20 cellular contexts compared by ENCODE assay signal in genomic region chr16:81155769-81156168, GRCh38. TPM values are rescaled to one million over a fixed set of nuclear protein-coding genes. Genes with fewer than 3 reads are reported as not detected.
DNase-seq lines count a peak whose midpoint lies in the region; ATAC-seq, FAIRE-seq and TF ChIP-seq lines count a peak whose summit lies in the region.
"Had no signal": no experiment of that assay in that cellular context is flagged by ENCODE, and none has a peak within 500 bp of the region (broad histone marks: within the 10 kb centered on the region; RNA-seq: fewer than 3 reads in every experiment).

No MANE protein-coding gene starts in this region.

- no peaks in the 10 kb centered on the region for H3K4me1 Mint-ChIP-seq in activated CD8-positive, alpha-beta T cell treated with anti-CD3 and anti-CD28 coated beads for 36 hours (ENCODE audit: low read depth)
- H3K4me1 Mint-ChIP-seq: CD14-positive monocyte; CD4-positive, alpha-beta memory T cell had no signal

- FAIRE-seq in HepG2 (lab: Jason Lieb, UNC) (no peak), K562 (lab: Jason Lieb, UNC) (no peak)
- FAIRE-seq: A549, GM12891 had no signal

- H3K9me3 ChIP-seq in HepG2 (ENCODE audit: low read length) (no peaks in the 10 kb centered on the region), right lobe of liver (no peaks in the 10 kb centered on the region), Loucy (ENCODE audit: insufficient read depth, low read depth, low read length) (no peaks in the 10 kb centered on the region), K562 (replicated peaks; ENCODE audit: control insufficient read depth, insufficient read depth, low read depth, low read length) (no peaks in the 10 kb centered on the region), gastrocnemius medialis (no peaks in the 10 kb centered on the region), testis (no peaks in the 10 kb centered on the region)
- H3K9me3 ChIP-seq: A549, BLaER1, HAP-1 had no signal

- TF ChIP-seq POLR2A in HepG2 (IDR thresholded peaks at IDR 0.05; ENCODE audit: insufficient read depth in 1 of 2, low read depth in 2 of 2, low read length in 2 of 2) (no peak), right lobe of liver (IDR thresholded peaks at IDR 0.05) (no peak), K562 (conservative IDR thresholded peaks at IDR 0.05) (no peak), gastrocnemius medialis (IDR thresholded peaks at IDR 0.05) (no peak), testis (IDR thresholded peaks at IDR 0.05) (no peak)

- H3K27ac ChIP-seq in HepG2 (ENCODE audit: extremely low read length, insufficient read depth, low read length) (no peak overlapping the region), right lobe of liver (no peak overlapping the region), K562 (ENCODE audit: extremely low read depth, low read depth, low read length) (no peak overlapping the region), gastrocnemius medialis (no peak overlapping the region), testis (no peak overlapping the region)
- H3K27ac ChIP-seq: 22Rv1, A549, BLaER1, KMS-11 had no signal

- TF ChIP-seq CTCF in HepG2 (CRISPR knock-in tag; IDR thresholded peaks at IDR 0.05) (0 out of 2 replicates have a peak, but pooled peaks have one; percentile 14), right lobe of liver (IDR thresholded peaks at IDR 0.05) (peak in 1 of 4 donors; percentile 11), Loucy (conservative IDR thresholded peaks at IDR 0.05; ENCODE audit: low read length) (0 out of 2 replicates have a peak, but pooled peaks have one; percentile 19), K562 (IDR thresholded peaks at IDR 0.05 in 2 of 3, conservative IDR thresholded peaks at IDR 0.05 in 1 of 3; ENCODE audit: insufficient read depth in 2 of 3, low read depth in 1 of 3, low read length in 3 of 3) (0 out of 6 replicates have a peak, but pooled peaks of 1 of the 3 experiments have one; percentile 5), gastrocnemius medialis (IDR thresholded peaks at IDR 0.05 in 4 of 5, conservative IDR thresholded peaks at IDR 0.05 in 1 of 5) (no peak), testis (IDR thresholded peaks at IDR 0.05) (no peak)
- no peak for TF ChIP-seq CTCF in activated CD8-positive, alpha-beta T cell treated with anti-CD3 and anti-CD28 coated beads for 36 hours (IDR thresholded peaks at IDR 0.05)

- H3K4me3 ChIP-seq in HepG2 (replicated peaks in 1 of 3; ENCODE audit: insufficient read depth in 1 of 3, low read depth in 2 of 3, low read length in 3 of 3) = no peak overlapping the region
- H3K4me3 ChIP-seq in right lobe of liver = no peak overlapping the region
- no peak overlapping the region for H3K4me3 ChIP-seq in Loucy (ENCODE audit: low read length, poor library complexity, severe bottlenecking)
- H3K4me3 ChIP-seq in K562 = no peak overlapping the region
- H3K4me3 ChIP-seq in gastrocnemius medialis = no peak overlapping the region
- H3K4me3 ChIP-seq in testis = no peak overlapping the region
- H3K4me3 ChIP-seq: A549, BLaER1, HAP-1 had no signal

- no peaks in the 10 kb centered on the region for H3K9me1 ChIP-seq in K562 (ENCODE audit: control insufficient read depth, insufficient read depth, low read length)

- peaks cover 2% of the 10 kb centered on the region for H3K27me3 Mint-ChIP-seq in activated CD8-positive, alpha-beta T cell treated with anti-CD3 and anti-CD28 coated beads for 36 hours

- H3K36me3 Mint-ChIP-seq in activated CD8-positive, alpha-beta T cell treated with anti-CD3 and anti-CD28 coated beads for 36 hours (ENCODE audit: low read depth) = no peaks in the 10 kb centered on the region
- H3K36me3 Mint-ChIP-seq: CD14-positive monocyte; CD4-positive, alpha-beta memory T cell had no signal

- H3K4me2 ChIP-seq in HepG2 (ENCODE audit: low read depth, low read length) (no peak overlapping the region), Loucy (ENCODE audit: low read depth, low read length, poor library complexity, severe bottlenecking) (no peak overlapping the region), K562 (ENCODE audit: insufficient read depth, low read length) (no peak overlapping the region)
- H3K4me2 ChIP-seq: A549, BLaER1, KMS-11 had no signal

- H3K27me3 ChIP-seq in HepG2 (ENCODE audit: control insufficient read depth in 1 of 2, insufficient read depth in 2 of 2, low read length in 2 of 2) (peaks cover 9 to 53% of the 10 kb centered on the region in 2 experiments; a peak in 3 of 5 replicates), right lobe of liver (no peaks in the 10 kb centered on the region), Loucy (ENCODE audit: insufficient read depth, low read length, poor library complexity, severe bottlenecking) (no peaks in the 10 kb centered on the region), K562 (ENCODE audit: control insufficient read depth in 2 of 2, insufficient read depth in 2 of 2, low read length in 2 of 2) (peaks cover 61 to 87% of the 10 kb centered on the region in 2 experiments), gastrocnemius medialis (no peaks in the 10 kb centered on the region), testis (no peaks in the 10 kb centered on the region)
- H3K27me3 ChIP-seq: BLaER1 had no signal

- H3K4me3 Mint-ChIP-seq in activated CD8-positive, alpha-beta T cell treated with anti-CD3 and anti-CD28 coated beads for 36 hours = no peak overlapping the region
- H3K4me3 Mint-ChIP-seq: CD14-positive monocyte; CD4-positive, alpha-beta memory T cell had no signal

- no TSS peak for BruUV-seq in HepG2 (replicated peaks; lab: Mats Ljungman, UMichigan)
- BruUV-seq in K562 (replicated peaks; lab: Mats Ljungman, UMichigan) = no TSS peak

- intact Hi-C loops in HepG2 (cut with micrococcal nuclease; ENCODE audit: unreplicated experiment) = no loop called here
- intact Hi-C loops in right lobe of liver (cut with DNase I) = no loop called here
- intact Hi-C loops in K562 (cut with micrococcal nuclease) = no loop called here
- intact Hi-C loops in activated CD8-positive, alpha-beta T cell treated with anti-CD3 and anti-CD28 coated beads for 36 hours (cut with micrococcal nuclease) = no loop called here
- intact Hi-C loops in gastrocnemius medialis (cut with DNase I; ENCODE audit: low total_unique reads) = no loop called here
- intact Hi-C loops in testis (cut with DNase I; ENCODE audit: low total_unique reads) = no loop called here

- TF ChIP-seq EP300 in HepG2 (IDR thresholded peaks at IDR 0.05; ENCODE audit: low read depth in 2 of 2, low read length in 2 of 2) = no peak
- TF ChIP-seq EP300 in HepG2 (CRISPR knock-in tag; IDR thresholded peaks at IDR 0.05; ENCODE audit: borderline replicate concordance) = no peak
- no peak for TF ChIP-seq EP300 in K562 (IDR thresholded peaks at IDR 0.05; ENCODE audit: low read length)

- no peaks in the 10 kb centered on the region for H3K9me3 Mint-ChIP-seq in activated CD8-positive, alpha-beta T cell treated with anti-CD3 and anti-CD28 coated beads for 36 hours
- H3K9me3 Mint-ChIP-seq: CD14-positive monocyte had no signal

- DNase-seq in HepG2 (ENCODE audit: low spot score) = no peak
- DNase-seq in right lobe of liver = no peak
- no peak for DNase-seq in K562 (ENCODE audit: extremely low read depth in 1 of 4, low spot score in 3 of 4)
- no peak for DNase-seq in AG08396 (ENCODE audit: low spot score)
- DNase-seq in activated CD8-positive, alpha-beta T cell treated with anti-CD3 and anti-CD28 coated beads for 36 hours = no peak
- no peak for DNase-seq in gastrocnemius medialis
- DNase-seq in testis = no peak
- DNase-seq: CD4-positive, alpha-beta memory T cell; DMS153; DMS79; GDM1; GOT3 had no signal

- H3K4me1 ChIP-seq in HepG2 (ENCODE audit: insufficient read depth, low read length) (peaks cover 10% of the 10 kb centered on the region), right lobe of liver (no peaks in the 10 kb centered on the region), Loucy (ENCODE audit: insufficient read depth, low read length, poor library complexity, severe bottlenecking) (no peaks in the 10 kb centered on the region), K562 (replicated peaks in 1 of 2; ENCODE audit: control insufficient read depth in 2 of 2, insufficient read depth in 2 of 2, low read length in 2 of 2) (no peaks in the 10 kb centered on the region), gastrocnemius medialis (no peaks in the 10 kb centered on the region), testis (no peaks in the 10 kb centered on the region)
- H3K4me1 ChIP-seq: A549, BLaER1, HAP-1 had no signal

- H3K36me3 ChIP-seq in HepG2 (replicated peaks in 1 of 2; ENCODE audit: control insufficient read depth in 1 of 2, insufficient read depth in 2 of 2, low read length in 2 of 2) = no peaks in the 10 kb centered on the region
- H3K36me3 ChIP-seq in right lobe of liver = no peaks in the 10 kb centered on the region
- H3K36me3 ChIP-seq in Loucy (ENCODE audit: insufficient read depth, low read length) = no peaks in the 10 kb centered on the region
- no peaks in the 10 kb centered on the region for H3K36me3 ChIP-seq in K562 (ENCODE audit: control insufficient read depth, insufficient read depth, low read length)
- no peaks in the 10 kb centered on the region for H3K36me3 ChIP-seq in gastrocnemius medialis
- H3K36me3 ChIP-seq in testis (ENCODE audit: low read depth, missing control alignments) = no peaks in the 10 kb centered on the region
- H3K36me3 ChIP-seq: BLaER1, HAP-1 had no signal

- ATAC-seq in HepG2 (no peak), right lobe of liver (no peak), K562 (peak; percentile 44), gastrocnemius medialis (no peak)
- ATAC-seq in activated CD8-positive, alpha-beta T cell treated with anti-CD3 and anti-CD28 coated beads for 36 hours = no peak

- in situ Hi-C loops in HepG2 (cut with HindIII; ENCODE audit: extremely low pct_ligation_motif_present, low pct_unique_long_range_greater_than_20kb) = no loop called here
- in situ Hi-C loops in K562 (cut with MboI) = no loop called here
- in situ Hi-C loops in gastrocnemius medialis (cut with MboI; ENCODE audit: low sequenced_read_pairs in 4 of 4) = no loop called here

- H3K79me2 ChIP-seq in HepG2 (ENCODE audit: insufficient read depth, low read length) (no peaks in the 10 kb centered on the region), Loucy (ENCODE audit: insufficient read depth, low read length) (no peaks in the 10 kb centered on the region), K562 (ENCODE audit: control insufficient read depth, insufficient read depth, low read length) (no peaks in the 10 kb centered on the region)

- 51% methylated on average over 6 of the region's 10 CpGs for WGBS in HepG2 (ENCODE audit: low lambda C conversion rate)
- 66% methylated on average over 6 of the region's 10 CpGs for WGBS in right lobe of liver (ENCODE audit: insufficient coverage, low coverage, low lambda C conversion rate, missing lambda C conversion rate)
- WGBS in K562 (ENCODE audit: insufficient coverage, low coverage, missing lambda C conversion rate) = 7% methylated on average over 10 of the region's 10 CpGs
- 78 to 81% methylated on average over 8 to 10 of the region's 10 CpGs for WGBS in testis, 2 donors

- H3K9ac ChIP-seq in HepG2 (ENCODE audit: insufficient read depth, low read depth, low read length) (no peak overlapping the region), Loucy (ENCODE audit: low read depth, low read length, poor library complexity, severe bottlenecking) (no peak overlapping the region), K562 (ENCODE audit: insufficient read depth in 1 of 2, low read depth in 2 of 2, low read length in 2 of 2) (no peak overlapping the region)
- H3K9ac ChIP-seq: BLaER1, KMS-11 had no signal

- H4K20me1 ChIP-seq in HepG2 (ENCODE audit: insufficient read depth, low read length) (no peaks in the 10 kb centered on the region), Loucy (ENCODE audit: insufficient read depth, low read length, poor library complexity, severe bottlenecking) (no peaks in the 10 kb centered on the region), K562 (replicated peaks; ENCODE audit: control insufficient read depth, insufficient read depth, low read length) (peaks cover 4% of the 10 kb centered on the region; the same call in 1 of the 2 replicates)
- H4K20me1 ChIP-seq: BLaER1 had no signal

- POLR2A ChIA-PET in HepG2 (lab: Yijun Ruan, JAX) = no interaction called here
- POLR2A ChIA-PET in K562 (lab: Yijun Ruan, JAX) = interaction anchor here (1.2 kb wide), 1 partner anchor 25 kb away, joined by 3 read pairs; no protein-coding TSS in a partner anchor
- POLR2A ChIA-PET in activated CD8-positive, alpha-beta T cell treated with anti-CD3 and anti-CD28 coated beads for 36 hours (lab: Charles Lee) = no interaction called here

- no peaks in the 10 kb centered on the region for H3K9me2 ChIP-seq in Loucy (replicated peaks; ENCODE audit: low read depth, low read length)

- CTCF ChIA-PET in HepG2 (lab: Yijun Ruan, JAX; ENCODE audit: low intra/inter-chr PET ratio, low total read pairs) = no interaction called here
- CTCF ChIA-PET in K562 (lab: Yijun Ruan, JAX; ENCODE audit: low intra/inter-chr PET ratio) = no interaction called here
- CTCF ChIA-PET in activated CD8-positive, alpha-beta T cell treated with anti-CD3 and anti-CD28 coated beads for 36 hours (lab: Charles Lee) = no interaction called here

- no peak overlapping the region for H3K27ac Mint-ChIP-seq in activated CD8-positive, alpha-beta T cell treated with anti-CD3 and anti-CD28 coated beads for 36 hours
- H3K27ac Mint-ChIP-seq: CD14-positive monocyte; CD4-positive, alpha-beta memory T cell had no signal

- H2AFZ ChIP-seq in HepG2 (ENCODE audit: low read length) = no peak overlapping the region
- H2AFZ ChIP-seq in Loucy (ENCODE audit: low read length) = no peak overlapping the region
- H2AFZ ChIP-seq in K562 (ENCODE audit: low read depth, low read length) = no peak overlapping the region

- TF ChIP-seq RAD21 in HepG2 (CRISPR knock-in tag; IDR thresholded peaks at IDR 0.05) (no peak), K562 (CRISPR knock-in tag; conservative IDR thresholded peaks at IDR 0.05 in 1 of 2, IDR thresholded peaks at IDR 0.05 in 1 of 2) (no peak)

- no peaks in the 10 kb centered on the region for H3F3A ChIP-seq in Loucy (ENCODE audit: low read depth)

RNA-seq across cellular contexts. Expression of gene GCSH, which starts 59.6 kb away (rescaled TPM):
- total RNA-seq in HepG2 (2016; rRNA removed; fragmentation: Illumina TruSeq; extraction: Trizol) (103 and 117 TPM in 2 replicates), right lobe of liver (10 to 100 TPM; 41.8 to 77.1 (median 52.4) TPM), K562 (2014; rRNA removed) (61.0 and 69.3 TPM in 2 replicates), K562 (2014; rRNA removed; fragmentation: Illumina TruSeq; extraction: Trizol) (121 and 129 TPM in 2 replicates), K562 (2015; rRNA removed; fragmentation: Illumina TruSeq; extraction: Trizol) (108 and 119 TPM in 2 replicates), K562 (2021) (89.0 and 89.7 TPM in 2 replicates), gastrocnemius medialis (10 to 100 TPM; 18.5 to 40.4 (median 30.9) TPM), testis (10 to 100 TPM; 10.3 to 18.4 TPM)
- 84.9 and 85.5 TPM in 2 replicates for total RNA-seq in HepG2 (2016; cell fraction: cytosol; rRNA removed; fragmentation: Illumina TruSeq; extraction: Trizol; ENCODE audit: low read depth)
- 106 and 120 TPM in 2 replicates for total RNA-seq in HepG2 (2016; cell fraction: insoluble cytoplasmic fraction; rRNA removed; fragmentation: Illumina TruSeq; extraction: Trizol)
- total RNA-seq in HepG2 (2016; cell fraction: membrane; rRNA removed; fragmentation: Illumina TruSeq; extraction: Trizol) = 113 and 134 TPM in 2 replicates
- 71.3 and 72.1 TPM in 2 replicates for total RNA-seq in HepG2 (2016; cell fraction: nucleus; rRNA removed; fragmentation: Illumina TruSeq; extraction: Trizol)
- polyA plus RNA-seq in HepG2 (2011; rRNA removed) (23.5 and 35.9 TPM in 2 replicates), K562 (2011; rRNA removed) (33.2 and 61.1 TPM in 2 replicates), K562 (2014; fragmentation: Illumina TruSeq; extraction: Trizol) (94.4 and 109 TPM in 2 replicates), K562 (2014; fragmentation: Nextera tagmentation; extraction: Ambion mirVana) (10 to 100 TPM; 35.0 to 35.2 TPM), K562 (2014; rRNA removed) (115 TPM in 2 replicates), testis (ENCODE audit: insufficient read depth, low read depth, low replicate concordance) (19.4 TPM)
- 20.5 and 24.4 TPM in 2 replicates for polyA plus RNA-seq in HepG2 (2011; cell fraction: cytosol; rRNA removed)
- polyA plus RNA-seq in HepG2 (2011; cell fraction: nucleus; rRNA removed) = 8.8 and 13.9 TPM in 2 replicates
- polyA plus RNA-seq in HepG2 (2012) = 56.2 and 79.0 TPM in 2 replicates
- 230 and 257 TPM in 2 replicates for polyA plus RNA-seq in HepG2 (2016; cell fraction: cytosol; fragmentation: Illumina TruSeq; extraction: Trizol; ENCODE audit: low read depth)
- polyA plus RNA-seq in HepG2 (2016; cell fraction: insoluble cytoplasmic fraction; fragmentation: Illumina TruSeq; extraction: Trizol; ENCODE audit: low read depth) = 211 and 234 TPM in 2 replicates
- polyA plus RNA-seq in HepG2 (2016; cell fraction: membrane; fragmentation: Illumina TruSeq; extraction: Trizol; ENCODE audit: low read depth) = 224 and 230 TPM in 2 replicates
- 155 and 164 TPM in 2 replicates for polyA plus RNA-seq in HepG2 (2016; cell fraction: nucleus; fragmentation: Illumina TruSeq; extraction: Trizol; ENCODE audit: insufficient read depth, low read depth)
- 4.9 and 6.7 TPM in 2 replicates for polyA minus RNA-seq in HepG2 (2011; rRNA and poly(A)+ RNA removed; ENCODE audit: low replicate concordance)
- 17.2 and 17.8 TPM in 2 replicates for polyA minus RNA-seq in HepG2 (2011; cell fraction: cytosol; rRNA and poly(A)+ RNA removed)
- polyA minus RNA-seq in HepG2 (2011; cell fraction: nucleus; rRNA and poly(A)+ RNA removed) = 21.4 and 23.0 TPM in 2 replicates
- 13.7 and 40.7 TPM in 2 replicates for total RNA-seq in K562 (2011; cell fraction: chromatin; rRNA removed; ENCODE audit: low replicate concordance)
- total RNA-seq in K562 (2011; cell fraction: nucleolus; rRNA removed) = 12.3 and 14.3 TPM in 2 replicates
- total RNA-seq in K562 (2011; cell fraction: nucleoplasm; rRNA removed) = 27.1 and 44.8 TPM in 2 replicates
- 17.5 and 17.8 TPM in 2 replicates for polyA plus RNA-seq in K562 (2011; cell fraction: cytosol; rRNA removed)
- 11.1 and 13.3 TPM in 2 replicates for polyA plus RNA-seq in K562 (2011; cell fraction: nucleus; rRNA removed)
- polyA plus RNA-seq in K562 (2012) = 42.4 and 83.6 TPM in 2 replicates
- polyA minus RNA-seq in K562 (2011; rRNA and poly(A)+ RNA removed) = 18.0 and 18.4 TPM in 2 replicates
- polyA minus RNA-seq in K562 (2011; cell fraction: cytosol; rRNA and poly(A)+ RNA removed) = 19.1 and 20.1 TPM in 2 replicates
- 8.9 and 13.0 TPM in 2 replicates for polyA minus RNA-seq in K562 (2011; cell fraction: nucleus; rRNA and poly(A)+ RNA removed)
- 10 to 100 TPM; 21.0 to 25.3 TPM for total RNA-seq in activated CD8-positive, alpha-beta T cell treated with anti-CD3 and anti-CD28 coated beads for 36 hours

Comparison
In these comparisons a context has a peak if more than half of its experiments do, and no peak if none do; other contexts are left out.
1. CTCF ChIP-seq: peak in HepG2 (single experiment) and Loucy (single experiment); none in activated CD8-positive, alpha-beta T cell treated with anti-CD3 and anti-CD28 coated beads for 36 hours (single experiment), gastrocnemius medialis (0 of 5) and testis (0 of 3).